In the genomic region with DNA sequence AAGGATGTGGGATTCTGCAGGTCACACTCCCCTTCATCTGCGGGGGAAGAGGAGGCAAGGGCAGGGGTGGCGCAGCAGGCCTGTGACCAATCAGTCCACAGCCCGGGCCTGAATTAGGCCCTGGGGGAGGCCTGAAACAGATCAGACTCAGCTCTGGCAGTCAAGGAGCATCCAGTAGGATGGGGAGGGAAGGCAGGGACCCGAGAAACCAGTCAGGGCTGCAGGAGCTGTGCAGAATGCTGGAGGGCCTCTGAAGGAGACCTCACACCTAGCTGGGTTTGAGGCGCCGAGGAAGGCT, we compare ENCODE assay signal across 24 cellular contexts. TPM values are rescaled to one million over a fixed set of nuclear protein-coding genes. Genes with fewer than 3 reads are reported as not detected.
A peak's percentile ranks its signal among the peaks of the same experiment; 100 is the strongest.
DNase-seq lines count a peak whose midpoint lies in the region; ATAC-seq and TF ChIP-seq lines count a peak whose summit lies in the region.
"Had no signal": no experiment of that assay in that cellular context is flagged by ENCODE, and none has a peak within 500 bp of the region (broad histone marks: within the 10 kb centered on the region; RNA-seq: fewer than 3 reads in every experiment).

No MANE protein-coding gene starts in this region.

- intact Hi-C loops in Right ventricle myocardium inferior (cut with DNase I): loop anchor here (5.0 kb wide), 1 partner anchor 112 kb away; no protein-coding TSS in a partner anchor
- intact Hi-C loops in left cardiac atrium (cut with DNase I): no loop called here
- intact Hi-C loops in aorta (cut with DNase I): loop anchor here in 1 of 2 donors (5.0 kb wide), 2 partner anchors 97 to 112 kb away; no protein-coding TSS in a partner anchor
- intact Hi-C loops in gastrocnemius medialis (cut with DNase I; ENCODE audit: low total_unique reads): no loop called here

- TF ChIP-seq POLR2A in gastrocnemius medialis (IDR thresholded peaks at IDR 0.05): no peak

- no peaks in the 10 kb centered on the region for H3K27me3 ChIP-seq in cardiac muscle cell
- no peaks in the 10 kb centered on the region for H3K27me3 ChIP-seq in aorta (ENCODE audit: control insufficient read depth in 1 of 2, insufficient read depth in 2 of 2, low read length in 1 of 2)
- no peaks in the 10 kb centered on the region for H3K27me3 ChIP-seq in gastrocnemius medialis

- peaks cover 3% of the 10 kb centered on the region for H3K4me1 ChIP-seq in cardiac muscle cell (ENCODE audit: low read depth)
- no peaks in the 10 kb centered on the region for H3K4me1 ChIP-seq in aorta (ENCODE audit: control insufficient read depth in 1 of 2, insufficient read depth in 2 of 2, low read length in 2 of 2)
- no peaks in the 10 kb centered on the region for H3K4me1 ChIP-seq in gastrocnemius medialis

- H3K9me3 ChIP-seq in cardiac muscle cell (ENCODE audit: low read depth) (no peaks in the 10 kb centered on the region), aorta (ENCODE audit: control insufficient read depth, low read length) (no peaks in the 10 kb centered on the region), gastrocnemius medialis (no peaks in the 10 kb centered on the region)

- WGBS in aorta, 2 donors: 90 to 91% methylated on average over 6 of the region's 6 CpGs

- DNase-seq in cardiac muscle cell (ENCODE audit: low read depth in 1 of 2, low spot score in 1 of 2) (no peak), Right ventricle myocardium inferior (ENCODE audit: missing footprints) (no peak), left cardiac atrium (peak; percentile 10), left kidney (ENCODE audit: low read depth, low spot score) (peak; percentile 90), aorta (peak; percentile 29 to 48), gastrocnemius medialis (no peak)
- DNase-seq: AML-193, EL, GF-D8, MM.1S, NCI-H1048, NCI-H1417 treated with DMSO at 0.1 percent for 48 hours, NCI-H187, NCI-H2107, NCI-H446 treated with DMSO at 0.1 percent for 48 hours, NCI-H526 treated with DMSO at 0.1 percent for 48 hours, OCI-M1, SHP77 had no signal

- in situ Hi-C loops in gastrocnemius medialis (cut with MboI; ENCODE audit: low sequenced_read_pairs in 4 of 4): loop anchor here in 1 of 4 donors (25.0 kb wide), 1 partner anchor 102 kb away; no protein-coding TSS in a partner anchor

- TF ChIP-seq CTCF in cardiac muscle cell (IDR thresholded peaks at IDR 0.05; ENCODE audit: low read depth, low read length) (no peak), gastrocnemius medialis (IDR thresholded peaks at IDR 0.05 in 4 of 5, conservative IDR thresholded peaks at IDR 0.05 in 1 of 5) (no peak)

- ATAC-seq in Right ventricle myocardium inferior (no peak), left cardiac atrium (no peak), aorta (ENCODE audit: low FRiP score) (no peak), HG02981 (IDR thresholded peaks at IDR 0.05; ENCODE audit: unreplicated experiment) (no peak), HG03457 (IDR thresholded peaks at IDR 0.05; ENCODE audit: unreplicated experiment) (no peak), gastrocnemius medialis (no peak)
- ATAC-seq: K562 had no signal

- H3K4me3 ChIP-seq in cardiac muscle cell (no peak overlapping the region), aorta (ENCODE audit: low read length in 2 of 2) (no peak overlapping the region), gastrocnemius medialis (no peak overlapping the region)
- H3K4me3 ChIP-seq: K562 had no signal

- peak overlapping the region; percentile 98 for H3K27ac ChIP-seq in cardiac muscle cell
- no peak overlapping the region for H3K27ac ChIP-seq in aorta (ENCODE audit: low read depth in 1 of 2, low read length in 2 of 2)
- H3K27ac ChIP-seq in gastrocnemius medialis: no peak overlapping the region

- peaks cover 97% of the 10 kb centered on the region for H3K36me3 ChIP-seq in cardiac muscle cell
- no peaks in the 10 kb centered on the region for H3K36me3 ChIP-seq in aorta (ENCODE audit: control insufficient read depth in 1 of 2, insufficient read depth in 2 of 2, low read length in 1 of 2)
- H3K36me3 ChIP-seq in gastrocnemius medialis: no peaks in the 10 kb centered on the region

RNA-seq across cellular contexts. Expression of a gene that starts 12.7 kb away (rescaled TPM):
- total RNA-seq in cardiac muscle cell (4,623 and 7,232 TPM in 2 replicates), Right ventricle myocardium inferior (9,445 TPM), left cardiac atrium (1,000 to 10,000 TPM; 4,860 to 5,317 TPM), aorta (under 1 TPM; 0.21 to 0.36 TPM), gastrocnemius medialis (10 to 100 TPM in 1 of 4 donors, 1 to 10 TPM in 1, under 1 TPM in 1, not detected in 1; 0.39 to 14.8 (median 6.7) TPM)
- polyA plus RNA-seq in cardiac muscle cell (7,307 and 9,291 TPM in 2 replicates), aorta (10 to 100 TPM in 1 of 2 donors, 1 to 10 TPM in 1; 1.0 to 24.0 TPM)
- total RNA-seq: K562 had no signal
- polyA plus RNA-seq: CD14-positive monocyte, K562 had no signal

RNA-seq across cellular contexts. Expression of a gene that starts 34.4 kb away (rescaled TPM):
- 8.4 and 12.6 TPM in 2 replicates for total RNA-seq in cardiac muscle cell
- 8.2 and 9.5 TPM in 2 replicates for polyA plus RNA-seq in cardiac muscle cell
- 2.4 TPM for total RNA-seq in Right ventricle myocardium inferior
- total RNA-seq in left cardiac atrium: 1 to 10 TPM; 1.3 to 1.4 TPM
- under 1 TPM in 1 of 2 donors, not detected in 1; 0.71 TPM for total RNA-seq in aorta
- 10 to 100 TPM in 1 of 2 donors, under 1 TPM in 1; 0.82 to 33.8 TPM for polyA plus RNA-seq in aorta
- 1 to 10 TPM in 2 of 4 donors, under 1 TPM in 2; 0.25 to 6.2 (median 0.92) TPM for total RNA-seq in gastrocnemius medialis
- polyA plus RNA-seq: CD14-positive monocyte, K562 had no signal

RNA-seq across cellular contexts. Expression of a gene that starts 56.8 kb away (rescaled TPM):
- total RNA-seq in cardiac muscle cell (4,949 and 6,023 TPM in 2 replicates), Right ventricle myocardium inferior (1.4 TPM), left cardiac atrium (10 to 100 TPM in 1 of 2 donors, 1 to 10 TPM in 1; 6.4 to 31.5 TPM), aorta (not detected), gastrocnemius medialis (1,000 to 10,000 TPM in 2 of 4 donors, 100 to 1,000 TPM in 2; 304 to 3,604 (median 1,823) TPM)
- polyA plus RNA-seq in cardiac muscle cell (6,427 and 7,117 TPM in 2 replicates), aorta (under 1 TPM; 0.38 to 0.61 TPM)
- total RNA-seq: A172, K562 had no signal
- polyA plus RNA-seq: AG04450, CD14-positive monocyte, K562 had no signal

Comparison
In these comparisons a context has a peak if more than half of its experiments do, and no peak if none do; other contexts are left out.
1. DNase-seq: peak in left cardiac atrium (single experiment), left kidney (single experiment) and aorta (2 of 2); none in cardiac muscle cell (0 of 2), Right ventricle myocardium inferior (single experiment) and gastrocnemius medialis (0 of 2).
2. RNA of a gene that starts 56.8 kb away (total RNA-seq): 4,949 to 6,023 TPM in cardiac muscle cell and 304 to 3,604 TPM in gastrocnemius medialis; 6.4 to 31.5 TPM in left cardiac atrium, 1.4 TPM in Right ventricle myocardium inferior (single experiment) and not detected in aorta; every median in the first group is over 4 times any median in the second.
3. RNA of a gene that starts 12.7 kb away (total RNA-seq): 9,445 TPM in Right ventricle myocardium inferior (single experiment), 4,623 to 7,232 TPM in cardiac muscle cell and 4,860 to 5,317 TPM in left cardiac atrium; 0.39 to 14.8 TPM in gastrocnemius medialis and 0.21 to 0.36 TPM in aorta; every median in the first group is over 100 times any median in the second.